In genomic region chr10:104273291-104273690, GRCh38 we compare ENCODE assay signal across 21 cellular contexts. TPM values are rescaled to one million over a fixed set of nuclear protein-coding genes. Genes with fewer than 3 reads are reported as not detected.
"Had no signal": no experiment of that assay in that cellular context is flagged by ENCODE, and none has a peak within 500 bp of the region (broad histone marks: within the 10 kb centered on the region; RNA-seq: fewer than 3 reads in every experiment).

No MANE protein-coding gene starts in this region.

- H3K9me3 Mint-ChIP-seq: activated naive CD4-positive, alpha-beta T cell treated with anti-CD3 and anti-CD28 coated beads, Interleukin-2, amount 50 U/mL, for 24 hours; activated T-cell treated with anti-CD3 and anti-CD28 coated beads, Interleukin-2, amount 50 U/mL, for 72 hours; naive B cell; neural crest cell; stimulated activated effector memory CD8-positive, alpha-beta T cell treated with anti-CD3 and anti-CD28 coated beads, Interleukin-12 subunit alpha, Interleukin-12 subunit beta, amount 100 ng/mL, for 72 hours had no signal

- H3K27me3 Mint-ChIP-seq: activated naive CD4-positive, alpha-beta T cell treated with anti-CD3 and anti-CD28 coated beads, Interleukin-2, amount 50 U/mL, for 24 hours had no signal

- H3K4me3 Mint-ChIP-seq: activated naive CD4-positive, alpha-beta T cell treated with anti-CD3 and anti-CD28 coated beads, Interleukin-2, amount 50 U/mL, for 24 hours; activated T-cell treated with anti-CD3 and anti-CD28 coated beads, Interleukin-2, amount 50 U/mL, for 72 hours; neural crest cell; stimulated activated effector memory CD8-positive, alpha-beta T cell treated with anti-CD3 and anti-CD28 coated beads, Interleukin-12 subunit alpha, Interleukin-12 subunit beta, amount 100 ng/mL, for 72 hours had no signal

- H3K27ac Mint-ChIP-seq: activated naive CD4-positive, alpha-beta T cell treated with anti-CD3 and anti-CD28 coated beads, Interleukin-2, amount 50 U/mL, for 24 hours; activated T-cell treated with anti-CD3 and anti-CD28 coated beads, Interleukin-2, amount 50 U/mL, for 72 hours; naive B cell; progenitor cell of endocrine pancreas; stimulated activated effector memory CD8-positive, alpha-beta T cell treated with anti-CD3 and anti-CD28 coated beads, Interleukin-12 subunit alpha, Interleukin-12 subunit beta, amount 100 ng/mL, for 72 hours had no signal

- H3K27ac ChIP-seq: adrenal gland, cardiac muscle cell, gastroesophageal sphincter, heart left ventricle, left ventricle myocardium inferior, stomach, WERI-Rb-1 had no signal

- H3K36me3 ChIP-seq: adrenal gland, cardiac muscle cell, left ventricle myocardium inferior had no signal

- ATAC-seq: activated T-cell treated with anti-CD3 and anti-CD28 coated beads, Interleukin-2, amount 50 U/mL, for 72 hours; gastroesophageal sphincter; heart left ventricle; stimulated activated effector memory CD8-positive, alpha-beta T cell treated with anti-CD3 and anti-CD28 coated beads, Interleukin-12 subunit alpha, Interleukin-12 subunit beta, amount 100 ng/mL, for 72 hours had no signal

- H3K9me3 ChIP-seq: adrenal gland, gastroesophageal sphincter, heart left ventricle, left ventricle myocardium inferior, stomach had no signal

- DNase-seq: activated CD4-positive, alpha-beta T cell treated with anti-CD3 and anti-CD28 coated beads for 1 hour; activated gamma-delta T cell; activated T-cell treated with anti-CD3 and anti-CD28 coated beads, Interleukin-2, amount 50 U/mL, for 72 hours; adrenal gland; heart left ventricle; kidney glomerular epithelial cell; left ventricle myocardium inferior; mammary epithelial cell; naive B cell; small intestine; stimulated activated CD4-positive, alpha-beta T cell treated with anti-CD3 and anti-CD28 coated beads, Interleukin-4, amount 100 ng/mL, for 24 hours; stomach; T-helper 2 cell; WERI-Rb-1 had no signal

- H3K36me3 Mint-ChIP-seq: activated naive CD4-positive, alpha-beta T cell treated with anti-CD3 and anti-CD28 coated beads, Interleukin-2, amount 50 U/mL, for 24 hours; naive B cell had no signal

- H3K27me3 ChIP-seq: cardiac muscle cell had no signal

- H3K4me3 ChIP-seq: adrenal gland, cardiac muscle cell, gastroesophageal sphincter, heart left ventricle, left ventricle myocardium inferior, stomach had no signal

RNA-seq across cellular contexts. Expression of gene CFAP43, which starts 41.1 kb away (rescaled TPM):
- total RNA-seq: activated CD8-positive, alpha-beta memory T cell treated with anti-CD3 and anti-CD28 coated beads for 36 hours; left ventricle myocardium inferior had no signal
